In the genomic region with DNA sequence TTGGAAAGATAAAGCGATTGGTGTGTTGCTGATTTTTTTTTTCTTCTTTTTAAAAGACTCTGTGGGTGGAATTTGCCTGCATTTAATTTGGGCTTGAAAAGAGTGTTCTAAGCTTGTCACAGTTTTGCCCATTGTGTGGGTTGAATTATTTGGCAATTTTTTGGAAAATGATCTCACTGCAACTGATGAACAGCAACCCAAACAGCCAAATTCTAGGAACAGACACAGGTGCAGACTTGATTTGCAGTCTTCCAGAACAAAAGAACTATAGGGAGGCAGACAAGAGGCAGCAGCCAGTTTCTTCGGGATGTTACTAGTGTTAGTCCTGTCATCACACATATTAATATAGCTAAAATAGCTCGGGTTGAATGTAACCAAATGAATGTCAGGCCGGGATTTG, we compare ENCODE assay signal across 24 cellular contexts. TPM values are rescaled to one million over a fixed set of nuclear protein-coding genes. Genes with fewer than 3 reads are reported as not detected.
"Had no signal": no experiment of that assay in that cellular context is flagged by ENCODE, and none has a peak within 500 bp of the region (broad histone marks: within the 10 kb centered on the region; RNA-seq: fewer than 3 reads in every experiment).

No MANE protein-coding gene starts in this region.

- ATAC-seq: stimulated activated memory B cell treated with anti-CD40 and anti-IgM and Interleukin-4, amounts not matched to agents 10 μg/mL and 1 μg/mL and 100 μg/mL, for 72 hours; T-cell had no signal

- H3K4me3 ChIP-seq: ascending aorta, left ventricle myocardium inferior, sigmoid colon, smooth muscle cell, stomach, testis, uterus had no signal

- H3K4me1 Mint-ChIP-seq: mesothelial cell of epicardium, nephron had no signal

- H3K27me3 ChIP-seq: ascending aorta, sigmoid colon, stomach, testis, uterus had no signal

- H3K4me1 ChIP-seq: ascending aorta, sigmoid colon, testis, uterus had no signal

- H3K27ac ChIP-seq: ascending aorta, left ventricle myocardium inferior, sigmoid colon, stomach, testis, uterus, VCaP had no signal

- H3K27ac Mint-ChIP-seq: activated naive CD4-positive, alpha-beta T cell treated with anti-CD3 and anti-CD28 coated beads for 36 hours; mesothelial cell of epicardium; nephron; stimulated activated memory B cell treated with anti-CD40 and anti-IgM and Interleukin-4, amounts not matched to agents 10 μg/mL and 1 μg/mL and 100 μg/mL, for 72 hours; T-helper 2 cell treated with Interferon-gamma antibody and Interleukin-4, amounts not matched to agents 5 μg/mL and 100 μg/mL, for 36 hours had no signal

- H3K9me3 Mint-ChIP-seq: activated naive CD4-positive, alpha-beta T cell treated with anti-CD3 and anti-CD28 coated beads for 36 hours; activated T-cell treated with anti-CD3 and anti-CD28 coated beads, Interleukin-2, amount 50 U/mL, for 24 hours; mesothelial cell of epicardium; nephron; stimulated activated memory B cell treated with anti-CD40 and anti-IgM and Interleukin-4, amounts not matched to agents 10 μg/mL and 1 μg/mL and 100 μg/mL, for 72 hours; T-cell; T-helper 2 cell treated with Interferon-gamma antibody and Interleukin-4, amounts not matched to agents 5 μg/mL and 100 μg/mL, for 36 hours had no signal

- H3K4me2 ChIP-seq: smooth muscle cell had no signal

- H3K36me3 ChIP-seq: ascending aorta, left ventricle myocardium inferior, sigmoid colon, uterus had no signal

- H3K36me3 Mint-ChIP-seq: mesothelial cell of epicardium had no signal

- H3K9me3 ChIP-seq: ascending aorta, left ventricle myocardium inferior, sigmoid colon, stomach, testis, uterus had no signal

- H3K4me3 Mint-ChIP-seq: activated naive CD4-positive, alpha-beta T cell treated with anti-CD3 and anti-CD28 coated beads for 36 hours; activated T-cell treated with anti-CD3 and anti-CD28 coated beads, Interleukin-2, amount 50 U/mL, for 24 hours; mesothelial cell of epicardium; nephron; stimulated activated memory B cell treated with anti-CD40 and anti-IgM and Interleukin-4, amounts not matched to agents 10 μg/mL and 1 μg/mL and 100 μg/mL, for 72 hours; T-cell; T-helper 2 cell treated with Interferon-gamma antibody and Interleukin-4, amounts not matched to agents 5 μg/mL and 100 μg/mL, for 36 hours had no signal

- H3K27me3 Mint-ChIP-seq: activated T-cell treated with anti-CD3 and anti-CD28 coated beads, Interleukin-2, amount 50 U/mL, for 24 hours; stimulated activated memory B cell treated with anti-CD40 and anti-IgM and Interleukin-4, amounts not matched to agents 10 μg/mL and 1 μg/mL and 100 μg/mL, for 72 hours; T-cell had no signal

- DNase-seq: activated CD4-positive, alpha-beta T cell treated with anti-CD3 and anti-CD28 coated beads for 1 hour; activated effector memory CD4-positive, alpha-beta T cell treated with Interleukin-2 at 50 U/mL for 16 hours; activated naive CD4-positive, alpha-beta T cell treated with anti-CD3 and anti-CD28 coated beads for 36 hours; activated T-cell treated with anti-CD3 and anti-CD28 coated beads, Interleukin-2, amount 50 U/mL, for 24 hours; central memory CD4-positive, alpha-beta T cell; effector memory CD4-positive, alpha-beta T cell; foreskin melanocyte; left ventricle myocardium inferior; occipital lobe; posterior cingulate gyrus; sigmoid colon; stimulated activated CD4-positive, alpha-beta T cell treated with anti-CD3 and anti-CD28 coated beads, Interleukin-15, amount 100 ng/mL, for 24 hours; stomach; T-cell; testis; trophoblast cell; uterus had no signal

RNA-seq across cellular contexts. Expression of a gene that starts 40.5 kb away (rescaled TPM):
- total RNA-seq: ascending aorta had no signal
